Comparison of ENCODE assay signal across 26 cellular contexts in the genomic region with DNA sequence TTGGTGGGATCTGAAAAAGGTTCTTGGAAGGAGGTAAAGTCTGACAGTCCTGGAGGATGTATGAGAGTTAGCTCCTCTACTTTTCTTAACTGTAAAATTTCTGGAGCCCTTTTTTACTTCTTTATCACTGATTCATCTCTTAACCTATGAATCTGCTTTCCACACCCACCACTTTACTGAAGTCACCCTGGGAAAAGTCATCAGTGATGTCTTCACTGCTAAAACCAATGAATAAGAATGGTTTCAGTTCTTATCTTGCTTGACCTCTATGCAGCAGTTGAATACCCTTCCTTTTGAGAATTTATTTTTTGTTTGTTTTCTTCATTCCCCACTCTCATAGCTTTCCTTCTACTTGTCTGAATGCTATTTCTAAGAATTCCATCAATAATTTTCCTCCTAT.
"Had no signal": no experiment of that assay in that cellular context is flagged by ENCODE, and none has a peak within 500 bp of the region (broad histone marks: within the 10 kb centered on the region; RNA-seq: fewer than 3 reads in every experiment).

No MANE protein-coding gene starts in this region.

- H3K9me3 Mint-ChIP-seq: activated B cell treated with CpG ODN at 0.5 μM for 24 hours; activated CD4-positive, alpha-beta memory T cell treated with anti-CD3 and anti-CD28 coated beads, Interleukin-2, amount 10 ng/mL, durations not matched to agents 7 days and 5 days; activated naive CD4-positive, alpha-beta T cell treated with anti-CD3 and anti-CD28 coated beads for 36 hours; brain; IgD-negative memory B cell had no signal

- H3K4me3 Mint-ChIP-seq: activated B cell treated with CpG ODN at 0.5 μM for 24 hours; activated CD4-positive, alpha-beta memory T cell treated with anti-CD3 and anti-CD28 coated beads, Interleukin-2, amount 10 ng/mL, durations not matched to agents 7 days and 5 days; activated naive CD4-positive, alpha-beta T cell treated with anti-CD3 and anti-CD28 coated beads for 36 hours; brain; IgD-negative memory B cell had no signal

- H3K27ac Mint-ChIP-seq: activated B cell treated with CpG ODN at 0.5 μM for 24 hours; activated CD4-positive, alpha-beta memory T cell treated with anti-CD3 and anti-CD28 coated beads, Interleukin-2, amount 10 ng/mL, durations not matched to agents 7 days and 5 days; activated naive CD4-positive, alpha-beta T cell treated with anti-CD3 and anti-CD28 coated beads for 36 hours; brain; IgD-negative memory B cell had no signal

- H3K4me1 Mint-ChIP-seq: activated B cell treated with CpG ODN at 0.5 μM for 24 hours; activated CD4-positive, alpha-beta memory T cell treated with anti-CD3 and anti-CD28 coated beads, Interleukin-2, amount 10 ng/mL, durations not matched to agents 7 days and 5 days; brain; IgD-negative memory B cell had no signal

- ATAC-seq: Panc1 had no signal

- DNase-seq: activated B cell treated with CpG ODN at 0.5 μM for 24 hours; activated CD4-positive, alpha-beta memory T cell treated with anti-CD3 and anti-CD28 coated beads, Interleukin-2, amount 10 ng/mL, durations not matched to agents 7 days and 5 days; activated CD4-positive, alpha-beta T cell treated with anti-CD3 and anti-CD28 coated beads for 1 hour; activated CD4-positive, alpha-beta T cell treated with anti-CD3 and anti-CD28 coated beads, Interleukin-2, amount 50 U/mL, for 1 hour; activated CD8-positive, alpha-beta memory T cell treated with anti-CD3 and anti-CD28 coated beads, Interleukin-2, amount 50 U/mL, for 48 hours; activated gamma-delta T cell; activated naive CD4-positive, alpha-beta T cell treated with anti-CD3 and anti-CD28 coated beads for 36 hours; activated T-cell treated with anti-CD3 and anti-CD28 coated beads, Interleukin-2, amount 50 U/mL, for 1 hour; amygdala; KG1; NCI-H1048; NCI-H146; NCI-H187 treated with DMSO at 0.1 percent for 48 hours; NCI-H2081 treated with DMSO at 0.1 percent for 48 hours; NCI-H2227 treated with DMSO at 0.1 percent for 48 hours; NCI-H446 treated with DMSO at 0.1 percent for 48 hours; NCI-H526; NCI-H774; Right ventricle myocardium superior; RPMI8226; SJCRH30; SK-N-SH; T-helper 9 cell had no signal

- H3K36me3 Mint-ChIP-seq: brain, IgD-negative memory B cell had no signal
